Comparison of ENCODE assay signal across 7 cellular contexts in genomic region chr16:15765880-15766279, GRCh38.
A peak's percentile ranks its signal among the peaks of the same experiment; 100 is the strongest.
DNase-seq lines count a peak whose midpoint lies in the region; ATAC-seq, FAIRE-seq and TF ChIP-seq lines count a peak whose summit lies in the region.

No MANE protein-coding gene starts in this region.

- no peak for FAIRE-seq in keratinocyte (lab: Jason Lieb, UNC)

- no peak overlapping the region for H3K4me2 ChIP-seq in keratinocyte (ENCODE audit: control insufficient read depth, extremely low read depth, insufficient read depth, low read depth, low read length)

- TF ChIP-seq POLR2A in body of pancreas (IDR thresholded peaks at IDR 0.05), result no peak

- H3K4me1 Mint-ChIP-seq in stimulated activated naive CD8-positive, alpha-beta T cell treated with anti-CD3 and anti-CD28 coated beads, Interleukin-15, amount 100 ng/mL, for 72 hours, result peaks cover 5% of the 10 kb centered on the region

- no peaks in the 10 kb centered on the region for H3K4me1 ChIP-seq in body of pancreas
- H3K4me1 ChIP-seq in keratinocyte (ENCODE audit: control insufficient read depth, extremely low read depth, insufficient read depth, low read length), result no peaks in the 10 kb centered on the region

- H3K4me3 ChIP-seq in body of pancreas, result no peak overlapping the region
- no peak overlapping the region for H3K4me3 ChIP-seq in keratinocyte (ENCODE audit: control insufficient read depth in 2 of 3, extremely low read depth in 1 of 3, insufficient read depth in 2 of 3, low read depth in 1 of 3, low read length in 3 of 3)

- H3K27ac Mint-ChIP-seq in stimulated activated naive CD8-positive, alpha-beta T cell treated with anti-CD3 and anti-CD28 coated beads, Interleukin-15, amount 100 ng/mL, for 72 hours, result no peak overlapping the region

- ATAC-seq in GM19397 (IDR thresholded peaks at IDR 0.05; ENCODE audit: unreplicated experiment) (peak; percentile 77), body of pancreas (peak; percentile 71)
- ATAC-seq in stimulated activated naive CD8-positive, alpha-beta T cell treated with anti-CD3 and anti-CD28 coated beads, Interleukin-15, amount 100 ng/mL, for 72 hours, result peak; percentile 91

- H3K36me3 ChIP-seq in body of pancreas (replicated peaks in 1 of 2; ENCODE audit: insufficient read depth in 1 of 2, low read depth in 2 of 2), result no peaks in the 10 kb centered on the region
- no peaks in the 10 kb centered on the region for H3K36me3 ChIP-seq in keratinocyte (ENCODE audit: control insufficient read depth in 2 of 2, extremely low read depth in 1 of 2, insufficient read depth in 2 of 2, low read length in 2 of 2)

- dilution Hi-C loops in keratinocyte (cut with MboI; ENCODE audit: extremely low pct_ligation_motif_present, low sequenced_read_pairs), result no loop called here

- peak; percentile 30 to 66 (median 62) for TF ChIP-seq CTCF in body of pancreas (IDR thresholded peaks at IDR 0.05)
- TF ChIP-seq CTCF in keratinocyte (optimal IDR thresholded peaks at IDR 0.05 in 1 of 3, IDR thresholded peaks at IDR 0.05 in 1 of 3, conservative IDR thresholded peaks at IDR 0.05 in 1 of 3; ENCODE audit: extremely low read depth in 1 of 3, insufficient read depth in 2 of 3, low read length in 3 of 3), result peak; percentile 46 to 77 (median 70)

- H4K20me1 ChIP-seq in keratinocyte (ENCODE audit: control insufficient read depth, extremely low read depth, insufficient read depth, low read length), result no peaks in the 10 kb centered on the region

- no peak overlapping the region for H3K4me3 Mint-ChIP-seq in stimulated activated naive CD8-positive, alpha-beta T cell treated with anti-CD3 and anti-CD28 coated beads, Interleukin-15, amount 100 ng/mL, for 72 hours

- H2AFZ ChIP-seq in keratinocyte (ENCODE audit: control insufficient read depth, low read length), result no peak overlapping the region

- intact Hi-C loops in body of pancreas (cut with DNase I), result loop anchor here (10.0 kb wide), 2 partner anchors 359 to 429 kb away; no protein-coding TSS in a partner anchor

- no peak overlapping the region for H3K9ac ChIP-seq in keratinocyte (ENCODE audit: control insufficient read depth, extremely low read depth, insufficient read depth, low read length)

- H3K27ac ChIP-seq in body of pancreas (no peak overlapping the region), keratinocyte (ENCODE audit: control insufficient read depth, insufficient read depth, low read length) (no peak overlapping the region)

- H3K27me3 Mint-ChIP-seq in stimulated activated naive CD8-positive, alpha-beta T cell treated with anti-CD3 and anti-CD28 coated beads, Interleukin-15, amount 100 ng/mL, for 72 hours, result no peaks in the 10 kb centered on the region

- 26 to 39% methylated on average over 3 of the region's 3 CpGs for WGBS in body of pancreas, 2 donors

- H3K9me3 Mint-ChIP-seq in stimulated activated naive CD8-positive, alpha-beta T cell treated with anti-CD3 and anti-CD28 coated beads, Interleukin-15, amount 100 ng/mL, for 72 hours, result no peaks in the 10 kb centered on the region

- no peaks in the 10 kb centered on the region for H3K79me2 ChIP-seq in keratinocyte (ENCODE audit: control insufficient read depth, insufficient read depth, low read length)

- H3K9me1 ChIP-seq in keratinocyte (ENCODE audit: control insufficient read depth, extremely low read depth, insufficient read depth, low read length), result no peaks in the 10 kb centered on the region

- DNase-seq in EH (ENCODE audit: low read depth) (peak; percentile 64), HT-29 (ENCODE audit: low spot score) (peak; percentile 78), OCI-M1 (lab: John Stamatoyannopoulos, UW) (peak; percentile 70), body of pancreas (peak; percentile 22 to 48 (median 30)), keratinocyte (ENCODE audit: low read depth, low spot score) (no peak)
- DNase-seq in stimulated activated naive CD8-positive, alpha-beta T cell treated with anti-CD3 and anti-CD28 coated beads, Interleukin-15, amount 100 ng/mL, for 72 hours, result peak; percentile 38 to 47

- H3K9me3 ChIP-seq in body of pancreas (no peaks in the 10 kb centered on the region), keratinocyte (ENCODE audit: control insufficient read depth, low read depth, low read length) (no peaks in the 10 kb centered on the region)

- no peaks in the 10 kb centered on the region for H3K27me3 ChIP-seq in body of pancreas
- peaks cover 6% of the 10 kb centered on the region for H3K27me3 ChIP-seq in keratinocyte (ENCODE audit: control insufficient read depth, extremely low read depth, insufficient read depth, low read length)
